In the genomic region with DNA sequence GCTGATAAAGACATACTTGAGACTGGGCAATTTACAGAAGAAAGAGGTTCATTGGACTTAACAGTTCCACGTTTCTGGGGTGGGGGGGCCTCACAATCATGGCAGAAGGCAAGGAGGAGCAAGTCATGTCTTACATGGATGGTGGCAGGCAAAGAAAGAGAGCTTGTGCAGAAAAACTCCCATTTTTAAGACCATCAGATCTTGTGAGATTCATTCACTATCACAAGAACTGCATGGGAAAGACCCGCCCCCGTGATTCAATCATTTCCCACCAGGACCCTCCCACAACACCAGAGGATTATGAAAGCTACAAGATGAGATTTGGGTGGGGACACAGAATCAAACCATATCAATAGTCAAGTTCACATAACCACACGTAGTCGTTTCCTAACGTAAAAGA, we compare ENCODE assay signal across 1 cellular context.
TF ChIP-seq lines count a peak whose summit lies in the region.

No MANE protein-coding gene starts in this region.

TF ChIP-seq in GM23338, 12 proteins besides CTCF, POLR2A, EP300 and RAD21:
- TF ChIP-seq, protein P1, sequence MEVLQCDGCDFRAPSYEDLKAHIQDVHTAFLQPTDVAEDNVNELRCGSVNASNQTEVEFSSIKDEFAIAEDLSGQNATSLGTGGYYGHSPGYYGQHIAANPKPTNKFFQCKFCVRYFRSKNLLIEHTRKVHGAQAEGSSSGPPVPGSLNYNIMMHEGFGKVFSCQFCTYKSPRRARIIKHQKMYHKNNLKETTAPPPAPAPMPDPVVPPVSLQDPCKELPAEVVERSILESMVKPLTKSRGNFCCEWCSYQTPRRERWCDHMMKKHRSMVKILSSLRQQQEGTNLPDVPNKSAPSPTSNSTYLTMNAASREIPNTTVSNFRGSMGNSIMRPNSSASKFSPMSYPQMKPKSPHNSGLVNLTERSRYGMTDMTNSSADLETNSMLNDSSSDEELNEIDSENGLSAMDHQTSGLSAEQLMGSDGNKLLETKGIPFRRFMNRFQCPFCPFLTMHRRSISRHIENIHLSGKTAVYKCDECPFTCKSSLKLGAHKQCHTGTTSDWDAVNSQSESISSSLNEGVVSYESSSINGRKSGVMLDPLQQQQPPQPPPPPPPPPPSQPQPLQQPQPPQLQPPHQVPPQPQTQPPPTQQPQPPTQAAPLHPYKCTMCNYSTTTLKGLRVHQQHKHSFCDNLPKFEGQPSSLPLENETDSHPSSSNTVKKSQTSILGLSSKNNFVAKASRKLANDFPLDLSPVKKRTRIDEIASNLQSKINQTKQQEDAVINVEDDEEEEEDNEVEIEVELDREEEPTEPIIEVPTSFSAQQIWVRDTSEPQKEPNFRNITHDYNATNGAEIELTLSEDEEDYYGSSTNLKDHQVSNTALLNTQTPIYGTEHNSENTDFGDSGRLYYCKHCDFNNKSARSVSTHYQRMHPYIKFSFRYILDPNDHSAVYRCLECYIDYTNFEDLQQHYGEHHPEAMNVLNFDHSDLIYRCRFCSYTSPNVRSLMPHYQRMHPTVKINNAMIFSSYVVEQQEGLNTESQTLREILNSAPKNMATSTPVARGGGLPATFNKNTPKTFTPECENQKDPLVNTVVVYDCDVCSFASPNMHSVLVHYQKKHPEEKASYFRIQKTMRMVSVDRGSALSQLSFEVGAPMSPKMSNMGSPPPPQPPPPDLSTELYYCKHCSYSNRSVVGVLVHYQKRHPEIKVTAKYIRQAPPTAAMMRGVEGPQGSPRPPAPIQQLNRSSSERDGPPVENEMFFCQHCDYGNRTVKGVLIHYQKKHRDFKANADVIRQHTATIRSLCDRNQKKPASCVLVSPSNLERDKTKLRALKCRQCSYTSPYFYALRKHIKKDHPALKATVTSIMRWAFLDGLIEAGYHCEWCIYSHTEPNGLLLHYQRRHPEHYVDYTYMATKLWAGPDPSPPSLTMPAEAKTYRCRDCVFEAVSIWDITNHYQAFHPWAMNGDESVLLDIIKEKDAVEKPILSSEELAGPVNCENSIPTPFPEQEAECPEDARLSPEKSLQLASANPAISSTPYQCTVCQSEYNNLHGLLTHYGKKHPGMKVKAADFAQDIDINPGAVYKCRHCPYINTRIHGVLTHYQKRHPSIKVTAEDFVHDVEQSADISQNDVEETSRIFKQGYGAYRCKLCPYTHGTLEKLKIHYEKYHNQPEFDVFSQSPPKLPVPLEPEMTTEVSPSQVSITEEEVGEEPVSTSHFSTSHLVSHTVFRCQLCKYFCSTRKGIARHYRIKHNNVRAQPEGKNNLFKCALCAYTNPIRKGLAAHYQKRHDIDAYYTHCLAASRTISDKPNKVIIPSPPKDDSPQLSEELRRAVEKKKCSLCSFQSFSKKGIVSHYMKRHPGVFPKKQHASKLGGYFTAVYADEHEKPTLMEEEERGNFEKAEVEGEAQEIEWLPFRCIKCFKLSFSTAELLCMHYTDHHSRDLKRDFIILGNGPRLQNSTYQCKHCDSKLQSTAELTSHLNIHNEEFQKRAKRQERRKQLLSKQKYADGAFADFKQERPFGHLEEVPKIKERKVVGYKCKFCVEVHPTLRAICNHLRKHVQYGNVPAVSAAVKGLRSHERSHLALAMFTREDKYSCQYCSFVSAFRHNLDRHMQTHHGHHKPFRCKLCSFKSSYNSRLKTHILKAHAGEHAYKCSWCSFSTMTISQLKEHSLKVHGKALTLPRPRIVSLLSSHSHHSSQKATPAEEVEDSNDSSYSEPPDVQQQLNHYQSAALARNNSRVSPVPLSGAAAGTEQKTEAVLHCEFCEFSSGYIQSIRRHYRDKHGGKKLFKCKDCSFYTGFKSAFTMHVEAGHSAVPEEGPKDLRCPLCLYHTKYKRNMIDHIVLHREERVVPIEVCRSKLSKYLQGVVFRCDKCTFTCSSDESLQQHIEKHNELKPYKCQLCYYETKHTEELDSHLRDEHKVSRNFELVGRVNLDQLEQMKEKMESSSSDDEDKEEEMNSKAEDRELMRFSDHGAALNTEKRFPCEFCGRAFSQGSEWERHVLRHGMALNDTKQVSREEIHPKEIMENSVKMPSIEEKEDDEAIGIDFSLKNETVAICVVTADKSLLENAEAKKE (CRISPR knock-in tag; IDR thresholded peaks at IDR 0.05), result no peak
- no peak for TF ChIP-seq POLR2AphosphoS5 (IDR thresholded peaks at IDR 0.05; ENCODE audit: low read depth)
- TF ChIP-seq STAT1 (IDR thresholded peaks at IDR 0.05; ENCODE audit: unreplicated experiment), result no peak
- no peak for TF ChIP-seq ZNF331 (CRISPR knock-in tag; IDR thresholded peaks at IDR 0.05; ENCODE audit: low read depth)
- TF ChIP-seq JUNB (IDR thresholded peaks at IDR 0.05; ENCODE audit: unreplicated experiment), result no peak
TF ChIP-seq in GM23338: peak in this region for 0.
